ENCODE assay signal across 9 cellular contexts in genomic region chr20:24955045-24955444, GRCh38. TPM values are rescaled to one million over a fixed set of nuclear protein-coding genes. Genes with fewer than 3 reads are reported as not detected.
DNase-seq lines count a peak whose midpoint lies in the region; ATAC-seq and TF ChIP-seq lines count a peak whose summit lies in the region.
"Had no signal": no experiment of that assay in that cellular context is flagged by ENCODE, and none has a peak within 500 bp of the region (broad histone marks: within the 10 kb centered on the region; RNA-seq: fewer than 3 reads in every experiment).

No MANE protein-coding gene starts in this region.

- H3K27ac Mint-ChIP-seq in activated naive CD4-positive, alpha-beta T cell treated with anti-CD3 and anti-CD28 coated beads, Interleukin-2, amount 10 ng/mL, durations not matched to agents 7 days and 5 days: peak overlapping the region; percentile 92

- no peaks in the 10 kb centered on the region for H3K9me3 Mint-ChIP-seq in activated naive CD4-positive, alpha-beta T cell treated with anti-CD3 and anti-CD28 coated beads, Interleukin-2, amount 10 ng/mL, durations not matched to agents 7 days and 5 days

- no peak overlapping the region for H3K4me3 ChIP-seq in esophagus muscularis mucosa

- in situ Hi-C loops in SK-MEL-5 (cut with HindIII; ENCODE audit: low pct_unique_long_range_greater_than_20kb, low sequenced_read_pairs): no loop called here

- H3K9me3 ChIP-seq in esophagus muscularis mucosa: no peaks in the 10 kb centered on the region

- peaks cover 32% of the 10 kb centered on the region for H3K36me3 Mint-ChIP-seq in activated naive CD4-positive, alpha-beta T cell treated with anti-CD3 and anti-CD28 coated beads, Interleukin-2, amount 10 ng/mL, durations not matched to agents 7 days and 5 days

- H3K27ac ChIP-seq in esophagus muscularis mucosa (replicated peaks in 1 of 4): no peak overlapping the region

- H3K4me3 Mint-ChIP-seq in activated naive CD4-positive, alpha-beta T cell treated with anti-CD3 and anti-CD28 coated beads, Interleukin-2, amount 10 ng/mL, durations not matched to agents 7 days and 5 days: no peak overlapping the region

- peak; percentile 81 for ATAC-seq in HG02943 (IDR thresholded peaks at IDR 0.05; ENCODE audit: low read depth, unreplicated experiment)

- peaks cover 5 to 44% (median 39%) of the 10 kb centered on the region in 4 donors for H3K36me3 ChIP-seq in esophagus muscularis mucosa

- WGBS in esophagus muscularis mucosa: 71% methylated on average over 3 of the region's 3 CpGs

- intact Hi-C loops in esophagus muscularis mucosa (cut with DNase I): no loop called here

- no peaks in the 10 kb centered on the region for H3K4me1 ChIP-seq in esophagus muscularis mucosa

- peak; percentile 59 for DNase-seq in activated naive CD4-positive, alpha-beta T cell treated with anti-CD3 and anti-CD28 coated beads, Interleukin-2, amount 10 ng/mL, durations not matched to agents 7 days and 5 days
- no peak for DNase-seq in activated naive CD4-positive, alpha-beta T cell treated with anti-CD3 and anti-CD28 coated beads, Interleukin-2, amount 50 U/mL, for 16 hours
- DNase-seq in SK-MEL-5 (ENCODE audit: low read depth, low spot score) (peak; percentile 22), GOT3 (lab: John Stamatoyannopoulos, UW) (no peak), NCI-H128 (lab: John Stamatoyannopoulos, UW; ENCODE audit: unreplicated experiment) (no peak), esophagus muscularis mucosa (ENCODE audit: extremely low spot score) (no peak), HCEC 1CT (no peak)
- DNase-seq: NCI-H510A treated with DMSO at 0.1 percent for 48 hours had no signal

- no peak for TF ChIP-seq CTCF in esophagus muscularis mucosa (IDR thresholded peaks at IDR 0.05)

- H3K27me3 Mint-ChIP-seq in activated naive CD4-positive, alpha-beta T cell treated with anti-CD3 and anti-CD28 coated beads, Interleukin-2, amount 10 ng/mL, durations not matched to agents 7 days and 5 days: no peaks in the 10 kb centered on the region

- peaks cover 56% of the 10 kb centered on the region for H3K4me1 Mint-ChIP-seq in activated naive CD4-positive, alpha-beta T cell treated with anti-CD3 and anti-CD28 coated beads, Interleukin-2, amount 10 ng/mL, durations not matched to agents 7 days and 5 days

- H3K27me3 ChIP-seq in esophagus muscularis mucosa: peaks cover 0 to 18% (median 0%) of the 10 kb centered on the region in 4 donors

- CTCF ChIA-PET in activated naive CD4-positive, alpha-beta T cell treated with anti-CD3 and anti-CD28 coated beads, Interleukin-2, amount 10 ng/mL, durations not matched to agents 7 days and 5 days (lab: Charles Lee): interaction anchor here (0.6 to 4.3 kb wide), 6 partner anchors 19 to 564 kb away, joined by 3 to 44 read pairs (median 4); no protein-coding TSS in a partner anchor

- TF ChIP-seq EP300 in esophagus muscularis mucosa (IDR thresholded peaks at IDR 0.05): no peak

- no peak for TF ChIP-seq POLR2A in esophagus muscularis mucosa (IDR thresholded peaks at IDR 0.05; ENCODE audit: low read depth)

RNA-seq across cellular contexts. Expression of gene CST7, which starts 6.0 kb away (rescaled TPM):
- total RNA-seq in SK-MEL-5 (2014; rRNA removed; shearing (Covaris generic)): 0.29 and 0.45 TPM in 2 replicates
- polyA plus RNA-seq in SK-MEL-5 (2015; cell fraction: cytosol; rRNA removed): 10.0 and 11.5 TPM in 2 replicates
- 2.2 and 5.5 TPM in 2 replicates for polyA plus RNA-seq in SK-MEL-5 (2015; cell fraction: nucleus; rRNA removed)
- total RNA-seq in esophagus muscularis mucosa: 10 to 100 TPM in 1 of 4 donors, 1 to 10 TPM in 2, not detected in 1; 1.2 to 13.8 (median 1.5) TPM

RNA-seq across cellular contexts. Expression of gene APMAP, which starts 37.5 kb away (rescaled TPM):
- 150 and 158 TPM in 2 replicates for total RNA-seq in SK-MEL-5 (2014; rRNA removed; shearing (Covaris generic))
- polyA plus RNA-seq in SK-MEL-5 (2015; cell fraction: cytosol; rRNA removed): 197 and 219 TPM in 2 replicates
- 68.3 and 82.4 TPM in 2 replicates for polyA plus RNA-seq in SK-MEL-5 (2015; cell fraction: nucleus; rRNA removed)
- 10 to 100 TPM; 21.6 to 35.6 (median 32.5) TPM for total RNA-seq in esophagus muscularis mucosa

Comparison
In these comparisons a context has a peak if more than half of its experiments do, and no peak if none do; other contexts are left out.
1. DNase-seq: peak in activated naive CD4-positive, alpha-beta T cell treated with anti-CD3 and anti-CD28 coated beads, Interleukin-2, amount 10 ng/mL, durations not matched to agents 7 days and 5 days (single experiment) and SK-MEL-5 (single experiment); none in activated naive CD4-positive, alpha-beta T cell treated with anti-CD3 and anti-CD28 coated beads, Interleukin-2, amount 50 U/mL, for 16 hours (single experiment), GOT3 (single experiment), NCI-H128 (single experiment), esophagus muscularis mucosa (single experiment) and HCEC 1CT (single experiment).